1 cellular context compared by ENCODE assay signal in genomic region chr4:15996773-15997172, GRCh38.
TF ChIP-seq lines count a peak whose summit lies in the region.

No MANE protein-coding gene starts in this region.

TF ChIP-seq in IMR-90, 13 proteins besides CTCF, POLR2A, EP300 and RAD21:
- TF ChIP-seq RFX5 (IDR thresholded peaks at IDR 0.05; ENCODE audit: low read depth, low read length) (no peak), BHLHE40 (IDR thresholded peaks at IDR 0.05; ENCODE audit: low read depth, low read length) (no peak), SMC3 (IDR thresholded peaks at IDR 0.05; ENCODE audit: low read depth, low read length) (no peak), MAFK (IDR thresholded peaks at IDR 0.05; ENCODE audit: low read depth, low read length) (no peak)
